ENCODE assay signal across 33 cellular contexts in the genomic region with DNA sequence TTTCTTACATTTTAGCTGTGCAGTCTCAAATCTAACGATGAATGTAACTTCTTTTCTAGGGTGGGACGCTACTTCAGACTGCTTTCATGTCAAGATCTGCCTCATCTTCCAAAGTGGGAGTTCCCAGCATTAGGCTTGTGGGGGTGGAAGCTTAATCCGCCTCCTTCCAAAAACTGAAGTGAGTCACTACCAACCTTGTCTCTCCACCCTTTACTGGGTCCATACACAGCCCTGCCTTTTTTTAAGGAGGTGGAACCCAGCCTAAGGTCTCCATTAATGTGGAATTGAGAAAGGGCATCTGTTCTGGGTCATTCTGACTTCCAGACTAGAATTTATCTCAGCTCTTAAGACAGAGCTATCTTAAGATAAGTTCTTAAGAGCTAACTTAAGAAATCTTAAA. TPM values are rescaled to one million over a fixed set of nuclear protein-coding genes. Genes with fewer than 3 reads are reported as not detected.
DNase-seq lines count a peak whose midpoint lies in the region; ATAC-seq and TF ChIP-seq lines count a peak whose summit lies in the region.
"Had no signal": no experiment of that assay in that cellular context is flagged by ENCODE, and none has a peak within 500 bp of the region (broad histone marks: within the 10 kb centered on the region; RNA-seq: fewer than 3 reads in every experiment).

No MANE protein-coding gene starts in this region.

- peaks cover 15% of the 10 kb centered on the region for H3K4me1 Mint-ChIP-seq in mesothelial cell of epicardium
- H3K4me1 Mint-ChIP-seq in natural killer cell treated with Interleukin-12 subunit alpha and Interleukin-12 subunit beta and Interleukin-15 and Interleukin-18, amount 100 ng/mL, for 72 hours (ENCODE audit: low read depth in 2 of 2), result peaks cover 4 to 5% of the 10 kb centered on the region in 2 donors
- H3K4me1 Mint-ChIP-seq: neural crest cell had no signal

- H3K4me1 ChIP-seq in foreskin keratinocyte, result no peaks in the 10 kb centered on the region
- H3K4me1 ChIP-seq: A549, parathyroid adenoma had no signal

- no peaks in the 10 kb centered on the region for H3K27me3 Mint-ChIP-seq in mesothelial cell of epicardium (ENCODE audit: low read depth)
- H3K27me3 Mint-ChIP-seq in natural killer cell treated with Interleukin-12 subunit alpha and Interleukin-12 subunit beta and Interleukin-15 and Interleukin-18, amount 100 ng/mL, for 72 hours, result no peaks in the 10 kb centered on the region
- H3K27me3 Mint-ChIP-seq: activated CD4-positive, alpha-beta memory T cell treated with anti-CD3 and anti-CD28 coated beads for 36 hours; activated naive CD8-positive, alpha-beta T cell treated with anti-CD3 and anti-CD28 coated beads, Interleukin-2, amount 50 U/mL, for 24 hours; stimulated activated naive CD8-positive, alpha-beta T cell treated with anti-CD3 and anti-CD28 coated beads, Interleukin-15, Interleukin-2, amounts not matched to agents 100 ng/mL and 50 ng/mL, for 24 hours had no signal

- H3K27me3 ChIP-seq in foreskin keratinocyte, result no peaks in the 10 kb centered on the region
- H3K27me3 ChIP-seq: dorsolateral prefrontal cortex, spleen, testis had no signal

- DNase-seq in AG08395 (ENCODE audit: low spot score) (peak; percentile 8), amniotic epithelial cell (ENCODE audit: low read depth) (peak; percentile 35), foreskin keratinocyte (no peak), mesothelial cell of epicardium (ENCODE audit: low spot score in 2 of 2, unreplicated experiment in 2 of 2) (no peak), left colon (no peak)
- DNase-seq in natural killer cell treated with Interleukin-12 subunit alpha and Interleukin-12 subunit beta and Interleukin-15 and Interleukin-18, amount 100 ng/mL, for 72 hours (ENCODE audit: low spot score), result no peak
- DNase-seq: activated CD4-positive, alpha-beta memory T cell treated with anti-CD3 and anti-CD28 coated beads for 36 hours; activated CD4-positive, CD25-positive, alpha-beta regulatory T cell treated with anti-CD3 and anti-CD28 coated beads, Interleukin-2, amount 50 U/mL, for 72 hours; activated CD8-positive, alpha-beta memory T cell treated with anti-CD3 and anti-CD28 coated beads, Interleukin-2, amount 50 U/mL, for 4 hours; activated naive CD4-positive, alpha-beta T cell; activated naive CD8-positive, alpha-beta T cell treated with anti-CD3 and anti-CD28 coated beads, Interleukin-2, amount 50 U/mL, for 24 hours; CD8-positive, alpha-beta memory T cell; DMS 273 treated with DMSO at 0.1 percent for 48 hours; dorsolateral prefrontal cortex; H9; Karpas-422; kidney; mammary epithelial cell; NCI-H1417 treated with DMSO at 0.1 percent for 48 hours; NCI-H2081; NCI-H526 treated with DMSO at 0.1 percent for 48 hours; NK-92 treated with Interleukin-12 subunit alpha and Interleukin-12 subunit beta, amount 100 ng/mL, for 24 hours; PC-9; spleen; stimulated activated CD4-positive, alpha-beta T cell treated with anti-CD3 and anti-CD28 coated beads, Interleukin-2, amount 100 ng/mL, for 24 hours; stimulated activated CD8-positive, alpha-beta memory T cell treated with anti-CD3 and anti-CD28 coated beads, Interleukin-4, amount 100 ng/mL, for 48 hours; testis had no signal

- peak; percentile 91 for ATAC-seq in foreskin keratinocyte
- ATAC-seq in natural killer cell treated with Interleukin-12 subunit alpha and Interleukin-12 subunit beta and Interleukin-15 and Interleukin-18, amount 100 ng/mL, for 72 hours, result no peak
- no peak for ATAC-seq in GM19324 (IDR thresholded peaks at IDR 0.05; ENCODE audit: low FRiP score, unreplicated experiment)
- no peak for ATAC-seq in left colon
- ATAC-seq in HG03571 (IDR thresholded peaks at IDR 0.05; ENCODE audit: unreplicated experiment), result no peak
- ATAC-seq: A549; activated naive CD8-positive, alpha-beta T cell treated with anti-CD3 and anti-CD28 coated beads, Interleukin-2, amount 50 U/mL, for 24 hours had no signal

- no peak overlapping the region for H3K4me3 Mint-ChIP-seq in mesothelial cell of epicardium
- no peak overlapping the region for H3K4me3 Mint-ChIP-seq in natural killer cell treated with Interleukin-12 subunit alpha and Interleukin-12 subunit beta and Interleukin-15 and Interleukin-18, amount 100 ng/mL, for 72 hours
- H3K4me3 Mint-ChIP-seq: activated CD4-positive, alpha-beta memory T cell treated with anti-CD3 and anti-CD28 coated beads for 36 hours; activated naive CD8-positive, alpha-beta T cell treated with anti-CD3 and anti-CD28 coated beads, Interleukin-2, amount 50 U/mL, for 24 hours; CD8-positive, alpha-beta memory T cell; H9; neural crest cell; stimulated activated naive CD8-positive, alpha-beta T cell treated with anti-CD3 and anti-CD28 coated beads, Interleukin-15, Interleukin-2, amounts not matched to agents 100 ng/mL and 50 ng/mL, for 24 hours had no signal

- H3K36me3 Mint-ChIP-seq in mesothelial cell of epicardium, result peaks cover 3% of the 10 kb centered on the region
- no peaks in the 10 kb centered on the region for H3K36me3 Mint-ChIP-seq in natural killer cell treated with Interleukin-12 subunit alpha and Interleukin-12 subunit beta and Interleukin-15 and Interleukin-18, amount 100 ng/mL, for 72 hours
- H3K36me3 Mint-ChIP-seq: activated CD4-positive, alpha-beta memory T cell treated with anti-CD3 and anti-CD28 coated beads for 36 hours had no signal

- H3K9me3 Mint-ChIP-seq in mesothelial cell of epicardium, result no peaks in the 10 kb centered on the region
- H3K9me3 Mint-ChIP-seq in natural killer cell treated with Interleukin-12 subunit alpha and Interleukin-12 subunit beta and Interleukin-15 and Interleukin-18, amount 100 ng/mL, for 72 hours, result no peaks in the 10 kb centered on the region
- H3K9me3 Mint-ChIP-seq: activated CD4-positive, alpha-beta memory T cell treated with anti-CD3 and anti-CD28 coated beads for 36 hours; activated naive CD8-positive, alpha-beta T cell treated with anti-CD3 and anti-CD28 coated beads, Interleukin-2, amount 50 U/mL, for 24 hours; CD8-positive, alpha-beta memory T cell; H9; neural crest cell; stimulated activated naive CD8-positive, alpha-beta T cell treated with anti-CD3 and anti-CD28 coated beads, Interleukin-15, Interleukin-2, amounts not matched to agents 100 ng/mL and 50 ng/mL, for 24 hours had no signal

- H3K27ac ChIP-seq in foreskin keratinocyte, result no peak overlapping the region
- H3K27ac ChIP-seq: A549, dorsolateral prefrontal cortex, parathyroid adenoma, PC-9, spleen had no signal

- TF ChIP-seq CTCF in foreskin keratinocyte (conservative IDR thresholded peaks at IDR 0.05), result no peak
- no peak for TF ChIP-seq CTCF in mesothelial cell of epicardium (IDR thresholded peaks at IDR 0.05; ENCODE audit: unreplicated experiment)

- peak overlapping the region; percentile 62 for H3K27ac Mint-ChIP-seq in mesothelial cell of epicardium
- H3K27ac Mint-ChIP-seq in natural killer cell treated with Interleukin-12 subunit alpha and Interleukin-12 subunit beta and Interleukin-15 and Interleukin-18, amount 100 ng/mL, for 72 hours, result no peak overlapping the region
- H3K27ac Mint-ChIP-seq: activated CD4-positive, alpha-beta memory T cell treated with anti-CD3 and anti-CD28 coated beads for 36 hours; activated naive CD8-positive, alpha-beta T cell treated with anti-CD3 and anti-CD28 coated beads, Interleukin-2, amount 50 U/mL, for 24 hours; CD8-positive, alpha-beta memory T cell; H9; stimulated activated naive CD8-positive, alpha-beta T cell treated with anti-CD3 and anti-CD28 coated beads, Interleukin-15, Interleukin-2, amounts not matched to agents 100 ng/mL and 50 ng/mL, for 24 hours had no signal

- intact Hi-C loops in left colon (cut with DNase I, micrococcal nuclease), result no loop called here

RNA-seq across cellular contexts. Expression of a gene that starts 42.0 kb away (rescaled TPM):
- total RNA-seq in foreskin keratinocyte (85.0 TPM in 2 replicates), mesothelial cell of epicardium (93.1 to 93.9 TPM (median 93.3 TPM) in 3 replicates), left colon (10 to 100 TPM; 73.1 to 94.1 TPM)
- 47.1 and 59.4 TPM in 2 replicates for polyA plus RNA-seq in foreskin keratinocyte
- 10 to 100 TPM; 71.2 to 96.6 TPM for total RNA-seq in natural killer cell treated with Interleukin-12 subunit alpha and Interleukin-12 subunit beta and Interleukin-15 and Interleukin-18, amount 100 ng/mL, for 72 hours

Comparison
In these comparisons a context has a peak if more than half of its experiments do, and no peak if none do; other contexts are left out.
1. DNase-seq: peak in AG08395 (single experiment) and amniotic epithelial cell (single experiment); none in foreskin keratinocyte (0 of 2), mesothelial cell of epicardium (0 of 2), natural killer cell treated with Interleukin-12 subunit alpha and Interleukin-12 subunit beta and Interleukin-15 and Interleukin-18, amount 100 ng/mL, for 72 hours (single experiment) and left colon (0 of 2).